ENCODE assay signal across 8 cellular contexts in genomic region chr7:150378853-150379589, GRCh38. TPM values are rescaled to one million over a fixed set of nuclear protein-coding genes. Genes with fewer than 3 reads are reported as not detected.
A peak's percentile ranks its signal among the peaks of the same experiment; 100 is the strongest.
DNase-seq lines count a peak whose midpoint lies in the region; ATAC-seq and TF ChIP-seq lines count a peak whose summit lies in the region.

TSS of gene ZNF775 (plus strand) at chr7:150379330. CDS start at chr7:150388471, 9,141 bp downstream.

- H3K36me3 ChIP-seq in left ventricle myocardium inferior = peaks cover 3% of the 10 kb centered on the region
- peaks cover 4% of the 10 kb centered on the region for H3K36me3 ChIP-seq in upper lobe of right lung

- ATAC-seq in GM18498 (IDR thresholded peaks at IDR 0.05; ENCODE audit: unreplicated experiment) (peak; percentile 81), HG02884 (IDR thresholded peaks at IDR 0.05; ENCODE audit: unreplicated experiment) (peak; percentile 72), upper lobe of right lung (peak; percentile 98)

- peaks cover 57% of the 10 kb centered on the region for H3K4me1 Mint-ChIP-seq in progenitor cell of endocrine pancreas (ENCODE audit: low read depth)

- DNase-seq in NCI-H1694 (lab: John Stamatoyannopoulos, UW) = peak; percentile 83
- peak; percentile 86 to 94 (median 88) for DNase-seq in T-helper 1 cell
- DNase-seq in amygdala (lab: John Stamatoyannopoulos, UW) = peak; percentile 59 to 97 (median 91)
- peak; percentile 97 for DNase-seq in left ventricle myocardium inferior
- peak; percentile 95 for DNase-seq in progenitor cell of endocrine pancreas (ENCODE audit: low spot score, unreplicated experiment)
- DNase-seq in upper lobe of right lung = peak; percentile 98

- H3K9me3 ChIP-seq in left ventricle myocardium inferior (replicated peaks) (no peaks in the 10 kb centered on the region), upper lobe of right lung (no peaks in the 10 kb centered on the region)

- no peaks in the 10 kb centered on the region for H3K27me3 Mint-ChIP-seq in progenitor cell of endocrine pancreas

- peak within 1 kb of the TSS; percentile 96 for H3K27ac Mint-ChIP-seq in progenitor cell of endocrine pancreas

- H3K36me3 Mint-ChIP-seq in progenitor cell of endocrine pancreas (ENCODE audit: insufficient read depth) = peaks cover 6% of the 10 kb centered on the region

- intact Hi-C loops in left ventricle myocardium inferior (cut with micrococcal nuclease) (no loop called here), upper lobe of right lung (cut with DNase I) (no loop called here)

- peak within 1 kb of the TSS; percentile 91 for H3K4me3 Mint-ChIP-seq in progenitor cell of endocrine pancreas (ENCODE audit: low read depth)

- H3K4me3 ChIP-seq in left ventricle myocardium inferior (peak within 1 kb of the TSS; percentile 95), upper lobe of right lung (peak within 1 kb of the TSS; percentile 96)

- H3K27ac ChIP-seq in left ventricle myocardium inferior (replicated peaks) (peak within 1 kb of the TSS; percentile 97), upper lobe of right lung (peak within 1 kb of the TSS; percentile 92)

- H3K27me3 ChIP-seq in left ventricle myocardium inferior (ENCODE audit: low read depth) = no peaks in the 10 kb centered on the region
- H3K27me3 ChIP-seq in upper lobe of right lung = no peaks in the 10 kb centered on the region

- H3K4me1 ChIP-seq in left ventricle myocardium inferior (peaks cover 37% of the 10 kb centered on the region), upper lobe of right lung (peaks cover 30% of the 10 kb centered on the region)

- no peak for TF ChIP-seq CTCF in left ventricle myocardium inferior (IDR thresholded peaks at IDR 0.05; ENCODE audit: borderline replicate concordance)
- no peak for TF ChIP-seq CTCF in progenitor cell of endocrine pancreas (IDR thresholded peaks at IDR 0.05; ENCODE audit: unreplicated experiment)
- TF ChIP-seq CTCF in upper lobe of right lung (IDR thresholded peaks at IDR 0.05) = no peak

- no peaks in the 10 kb centered on the region for H3K9me3 Mint-ChIP-seq in progenitor cell of endocrine pancreas (ENCODE audit: low read depth)

RNA-seq across cellular contexts. Expression of gene ZNF775, which starts in this region (rescaled TPM):
- total RNA-seq in left ventricle myocardium inferior = 3.1 TPM
- 10.8 and 13.4 TPM in 2 replicates for total RNA-seq in progenitor cell of endocrine pancreas
- total RNA-seq in upper lobe of right lung = 4.4 TPM

Comparison
In these comparisons a context has a peak if more than half of its experiments do, and no peak if none do; other contexts are left out.
1. Peak in every context shown above with its lines: DNase-seq, ATAC-seq, H3K4me3 ChIP-seq and H3K27ac ChIP-seq.